In the genomic region with DNA sequence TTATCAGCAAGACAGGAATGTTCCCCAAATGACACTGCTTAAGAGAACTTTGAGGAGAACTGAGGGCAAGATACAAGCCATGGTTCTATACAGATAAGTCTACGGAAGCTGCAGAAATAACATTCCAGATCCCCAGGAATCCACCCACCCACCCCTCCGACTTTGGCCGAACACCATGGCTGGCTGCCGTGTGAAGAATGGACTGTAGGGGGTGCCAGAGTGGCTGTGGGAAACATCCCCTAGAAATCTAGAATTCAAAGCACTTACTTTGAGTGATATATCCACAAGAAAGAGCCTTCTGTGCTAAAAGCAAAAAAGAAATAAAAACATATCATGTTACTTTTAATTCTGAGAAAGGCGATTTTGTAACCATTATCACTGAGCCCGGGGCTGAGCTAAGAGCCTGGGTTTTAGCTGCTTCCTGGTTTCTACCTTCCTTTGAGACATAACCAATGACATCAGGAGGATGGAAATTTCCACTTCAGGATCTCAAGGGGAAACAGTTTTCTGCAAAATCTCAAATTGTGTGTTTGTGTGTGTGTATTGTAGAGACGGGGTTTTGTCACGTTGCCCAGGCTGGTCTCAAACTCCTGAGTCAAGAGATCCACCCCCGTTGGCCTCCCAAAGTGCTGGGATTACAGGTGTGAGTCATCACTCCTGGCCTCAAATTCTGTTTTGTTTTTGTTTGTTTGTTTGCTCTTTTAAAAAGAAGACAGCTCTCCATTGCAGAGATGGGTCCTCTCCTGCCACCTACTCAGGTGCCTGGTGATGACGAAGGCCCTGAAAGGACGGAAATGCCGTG, we compare ENCODE assay signal across 8 cellular contexts. TPM values are rescaled to one million over a fixed set of nuclear protein-coding genes. Genes with fewer than 3 reads are reported as not detected.
A peak's percentile ranks its signal among the peaks of the same experiment; 100 is the strongest.
DNase-seq lines count a peak whose midpoint lies in the region; ATAC-seq and TF ChIP-seq lines count a peak whose summit lies in the region.

No MANE protein-coding gene starts in this region.

- intact Hi-C loops in Caco-2 (cut with micrococcal nuclease; ENCODE audit: unreplicated experiment) (loop anchor here (1.0 kb wide), 1 partner anchor 35 kb away; no protein-coding TSS in a partner anchor), right cardiac atrium (cut with DNase I) (loop anchor here in 1 of 4 donors (5.0 kb wide), 1 partner anchor 34 kb away; a partner anchor contains a TSS)
- intact Hi-C loops in activated CD8-positive, alpha-beta T cell treated with anti-CD3 and anti-CD28 coated beads for 36 hours (cut with micrococcal nuclease): no loop called here

- no TSS peak for BruUV-seq in Caco-2 (replicated peaks; lab: Mats Ljungman, UMichigan)

- H3K27ac ChIP-seq in right cardiac atrium (ENCODE audit: low read length): peak overlapping the region; percentile 8

- H3K27me3 ChIP-seq in Caco-2 (replicated peaks; ENCODE audit: control insufficient read depth, insufficient read depth, low read length) (no peaks in the 10 kb centered on the region), right cardiac atrium (ENCODE audit: control insufficient read depth, insufficient read depth) (no peaks in the 10 kb centered on the region)

- H3K9me3 Mint-ChIP-seq in Caco-2 (ENCODE audit: unreplicated experiment): no peaks in the 10 kb centered on the region
- H3K9me3 Mint-ChIP-seq in activated CD8-positive, alpha-beta T cell treated with anti-CD3 and anti-CD28 coated beads for 36 hours: no peaks in the 10 kb centered on the region

- H3K4me3 ChIP-seq in Caco-2 (ENCODE audit: low read depth, low read length) (no peak overlapping the region), right cardiac atrium (ENCODE audit: low read length) (no peak overlapping the region)

- no peaks in the 10 kb centered on the region for H3K36me3 ChIP-seq in Caco-2 (ENCODE audit: control insufficient read depth, insufficient read depth, low read length)

- POLR2A ChIA-PET in Caco-2 (lab: Charles Lee): no interaction called here
- POLR2A ChIA-PET in activated CD8-positive, alpha-beta T cell treated with anti-CD3 and anti-CD28 coated beads for 36 hours (lab: Charles Lee): no interaction called here

- WGBS in right cardiac atrium: 35% methylated on average over 12 of the region's 12 CpGs

- no peak overlapping the region for H3K4me3 Mint-ChIP-seq in Caco-2 (ENCODE audit: unreplicated experiment)
- H3K4me3 Mint-ChIP-seq in activated CD8-positive, alpha-beta T cell treated with anti-CD3 and anti-CD28 coated beads for 36 hours: no peak overlapping the region

- H3K27me3 Mint-ChIP-seq in Caco-2 (ENCODE audit: insufficient read depth, unreplicated experiment): peaks cover 22% of the 10 kb centered on the region
- H3K27me3 Mint-ChIP-seq in activated CD8-positive, alpha-beta T cell treated with anti-CD3 and anti-CD28 coated beads for 36 hours: peaks cover 29% of the 10 kb centered on the region

- H3K4me1 ChIP-seq in Caco-2 (no peaks in the 10 kb centered on the region), right cardiac atrium (ENCODE audit: control insufficient read depth, insufficient read depth, low read length) (peaks cover 6% of the 10 kb centered on the region)

- peak; percentile 54 to 72 for TF ChIP-seq CTCF in Caco-2 (IDR thresholded peaks at IDR 0.05; ENCODE audit: insufficient read depth in 1 of 2, low read depth in 1 of 2, low read length in 1 of 2, severe bottlenecking in 1 of 2, unreplicated experiment in 1 of 2)
- TF ChIP-seq CTCF in activated CD8-positive, alpha-beta T cell treated with anti-CD3 and anti-CD28 coated beads for 36 hours (IDR thresholded peaks at IDR 0.05): peak; percentile 63

- CTCF ChIA-PET in Caco-2 (lab: Charles Lee): interaction anchor here (0.9 to 1.3 kb wide), 3 partner anchors 16 to 34 kb away, joined by 5 read pairs; no protein-coding TSS in a partner anchor
- CTCF ChIA-PET in activated CD8-positive, alpha-beta T cell treated with anti-CD3 and anti-CD28 coated beads for 36 hours (lab: Charles Lee): interaction anchor here (0.7 to 2.4 kb wide), 12 partner anchors 8 to 38 kb away, joined by 3 to 13 read pairs (median 4); no protein-coding TSS in a partner anchor

- DNase-seq in Caco-2 (peak; percentile 46 to 57), HT-29 (ENCODE audit: low spot score) (peak; percentile 22), right cardiac atrium (peak; percentile 70 to 90 (median 88)), superior temporal gyrus (ENCODE audit: extremely low spot score) (peak; percentile 60), NCI-H187 treated with DMSO at 0.1 percent for 48 hours (lab: John Stamatoyannopoulos, UW) (no peak)
- DNase-seq in activated CD8-positive, alpha-beta T cell treated with anti-CD3 and anti-CD28 coated beads for 36 hours: peak; percentile 60

- no peaks in the 10 kb centered on the region for H3K36me3 Mint-ChIP-seq in Caco-2 (ENCODE audit: insufficient read depth, unreplicated experiment)
- H3K36me3 Mint-ChIP-seq in activated CD8-positive, alpha-beta T cell treated with anti-CD3 and anti-CD28 coated beads for 36 hours (ENCODE audit: low read depth): no peaks in the 10 kb centered on the region

- H3K4me1 Mint-ChIP-seq in Caco-2 (ENCODE audit: low read depth, unreplicated experiment): no peaks in the 10 kb centered on the region
- peaks cover 13% of the 10 kb centered on the region for H3K4me1 Mint-ChIP-seq in activated CD8-positive, alpha-beta T cell treated with anti-CD3 and anti-CD28 coated beads for 36 hours (ENCODE audit: low read depth)

- H3K9me3 ChIP-seq in Caco-2: no peaks in the 10 kb centered on the region
- H3K9me3 ChIP-seq in right cardiac atrium (ENCODE audit: control insufficient read depth, low read length): no peaks in the 10 kb centered on the region

- no peak overlapping the region for H3K27ac Mint-ChIP-seq in Caco-2 (ENCODE audit: unreplicated experiment)
- H3K27ac Mint-ChIP-seq in activated CD8-positive, alpha-beta T cell treated with anti-CD3 and anti-CD28 coated beads for 36 hours: no peak overlapping the region

- ATAC-seq in activated CD8-positive, alpha-beta T cell treated with anti-CD3 and anti-CD28 coated beads for 36 hours: no peak
- ATAC-seq in right cardiac atrium (peak; percentile 81 to 91), HG03378 (IDR thresholded peaks at IDR 0.05; ENCODE audit: unreplicated experiment) (no peak), HG03159 (IDR thresholded peaks at IDR 0.05; ENCODE audit: unreplicated experiment) (no peak)

RNA-seq across cellular contexts. Expression of a gene that starts 36.4 kb away (rescaled TPM):
- total RNA-seq in Caco-2 (2022): not detected in 2 replicates
- total RNA-seq in HT-29 (2014; rRNA removed; shearing (Covaris generic)): not detected in 2 replicates
- total RNA-seq in activated CD8-positive, alpha-beta T cell treated with anti-CD3 and anti-CD28 coated beads for 36 hours: not detected
- 10 to 100 TPM; 12.3 to 30.1 (median 22.3) TPM for total RNA-seq in right cardiac atrium
- 42.5 TPM for polyA plus RNA-seq in right cardiac atrium

Comparison
In these comparisons a context has a peak if more than half of its experiments do, and no peak if none do; other contexts are left out.
1. ATAC-seq: peak in right cardiac atrium (2 of 2); none in activated CD8-positive, alpha-beta T cell treated with anti-CD3 and anti-CD28 coated beads for 36 hours (single experiment), HG03378 (single experiment) and HG03159 (single experiment).
2. RNA of a gene that starts 36.4 kb away (total RNA-seq): 12.3 to 30.1 TPM in right cardiac atrium; not detected in Caco-2, not detected in HT-29 and not detected in activated CD8-positive, alpha-beta T cell treated with anti-CD3 and anti-CD28 coated beads for 36 hours; every median in the first group is over 10 times any median in the second.